18 cellular contexts compared by ENCODE assay signal in genomic region chr19:17171874-17172273, GRCh38. TPM values are rescaled to one million over a fixed set of nuclear protein-coding genes. Genes with fewer than 3 reads are reported as not detected.
DNase-seq lines count a peak whose midpoint lies in the region; ATAC-seq, FAIRE-seq and TF ChIP-seq lines count a peak whose summit lies in the region.
"Had no signal": no experiment of that assay in that cellular context is flagged by ENCODE, and none has a peak within 500 bp of the region (broad histone marks: within the 10 kb centered on the region; RNA-seq: fewer than 3 reads in every experiment).

No MANE protein-coding gene starts in this region.

- no peaks in the 10 kb centered on the region for H4K20me1 ChIP-seq in GM12878 (ENCODE audit: control insufficient read depth, insufficient read depth)
- H4K20me1 ChIP-seq: BLaER1 had no signal

- H3K4me1 ChIP-seq in GM12878 (ENCODE audit: control insufficient read depth, insufficient read depth, low read length) (0 out of 2 replicates have a peak, but pooled peaks cover 2% of the 10 kb centered on the region), spleen (peaks cover 0 to 35% (median 14%) of the 10 kb centered on the region in 6 donors)
- H3K4me1 ChIP-seq: BLaER1 had no signal

- no peaks in the 10 kb centered on the region for H3K9me3 ChIP-seq in GM12878 (replicated peaks; ENCODE audit: control insufficient read depth, insufficient read depth, low read length)
- no peaks in the 10 kb centered on the region for H3K9me3 ChIP-seq in spleen
- H3K9me3 ChIP-seq: BLaER1, Caco-2 had no signal

- ATAC-seq in GM12878: no peak
- ATAC-seq: GM23338 had no signal

- intact Hi-C loops in activated CD4-positive, alpha-beta T cell treated with anti-CD3 and anti-CD28 coated beads, Interleukin-2, amount 10 ng/mL, durations not matched to agents 24 days and 14 days (cut with micrococcal nuclease): no loop called here
- intact Hi-C loops in GM12878 (cut with micrococcal nuclease; ENCODE audit: unreplicated experiment): no loop called here
- intact Hi-C loops in spleen (cut with DNase I; ENCODE audit: low total_unique reads): no loop called here

- H3K27ac ChIP-seq in GM12878 (ENCODE audit: control insufficient read depth, insufficient read depth): no peak overlapping the region; the same call in 1 of the 2 replicates
- H3K27ac ChIP-seq in spleen: peak overlapping the region in 5 of 8 donors; percentile 64 to 76 (median 68)
- H3K27ac ChIP-seq: BLaER1 had no signal

- 0 out of 2 replicates have a peak, but pooled peaks have one; percentile 42 for TF ChIP-seq POLR2A in GM12878 (IDR thresholded peaks at IDR 0.05; ENCODE audit: low read depth, low read length)
- no peak for TF ChIP-seq POLR2A in spleen (IDR thresholded peaks at IDR 0.05)
- TF ChIP-seq POLR2A in H54 (IDR thresholded peaks at IDR 0.05; ENCODE audit: low read depth, low read length): no peak

- no peak overlapping the region for H3K4me2 ChIP-seq in GM12878 (ENCODE audit: control insufficient read depth, insufficient read depth)
- H3K4me2 ChIP-seq: BLaER1, GM23338 had no signal

- H3K9me3 Mint-ChIP-seq in activated CD4-positive, alpha-beta T cell treated with anti-CD3 and anti-CD28 coated beads, Interleukin-2, amount 10 ng/mL, durations not matched to agents 24 days and 14 days: no peaks in the 10 kb centered on the region
- no peaks in the 10 kb centered on the region for H3K9me3 Mint-ChIP-seq in activated CD4-positive, alpha-beta T cell treated with anti-CD3 and anti-CD28 coated beads, Interleukin-2, amount 10 ng/mL, durations not matched to agents 7 days and 5 days
- H3K9me3 Mint-ChIP-seq: CD8-positive, alpha-beta memory T cell; GM23338; H9 had no signal

- peaks cover 11% of the 10 kb centered on the region for H3K4me1 Mint-ChIP-seq in activated CD4-positive, alpha-beta T cell treated with anti-CD3 and anti-CD28 coated beads, Interleukin-2, amount 10 ng/mL, durations not matched to agents 24 days and 14 days
- no peaks in the 10 kb centered on the region for H3K4me1 Mint-ChIP-seq in activated CD4-positive, alpha-beta T cell treated with anti-CD3 and anti-CD28 coated beads, Interleukin-2, amount 10 ng/mL, durations not matched to agents 7 days and 5 days
- H3K4me1 Mint-ChIP-seq: CD8-positive, alpha-beta memory T cell; GM23338; H9 had no signal

- SMC1A ChIA-PET in GM12878 (lab: Charles Lee; ENCODE audit: uncharacterized antibody, unreplicated experiment): no interaction called here

- no peak for FAIRE-seq in GM12878 (lab: Jason Lieb, UNC)
- no peak for FAIRE-seq in H54 (lab: Jason Lieb, UNC)
- FAIRE-seq: GM18507 had no signal

- no peak overlapping the region for H3K9ac ChIP-seq in GM12878 (ENCODE audit: control insufficient read depth, insufficient read depth, low read length)
- H3K9ac ChIP-seq: BLaER1 had no signal

- peak overlapping the region; percentile 87 for H3K27ac Mint-ChIP-seq in activated CD4-positive, alpha-beta T cell treated with anti-CD3 and anti-CD28 coated beads, Interleukin-2, amount 10 ng/mL, durations not matched to agents 24 days and 14 days
- no peak overlapping the region for H3K27ac Mint-ChIP-seq in activated CD4-positive, alpha-beta T cell treated with anti-CD3 and anti-CD28 coated beads, Interleukin-2, amount 10 ng/mL, durations not matched to agents 7 days and 5 days
- H3K27ac Mint-ChIP-seq: GM23338, H9 had no signal

- BruUV-seq in GM12878 (replicated peaks; lab: Mats Ljungman, UMichigan): no TSS peak

- H2AFZ ChIP-seq in GM12878 (ENCODE audit: control insufficient read depth, low read depth, low read length): no peak overlapping the region
- H2AFZ ChIP-seq: GM23338 had no signal

- no peak for TF ChIP-seq CTCF in GM13976 (IDR thresholded peaks at IDR 0.05; ENCODE audit: borderline replicate concordance, control extremely low read depth, extremely low read depth, insufficient read depth, missing control alignments)
- TF ChIP-seq CTCF in GM12878 (IDR thresholded peaks at IDR 0.05 in 2 of 3, conservative IDR thresholded peaks at IDR 0.05 in 1 of 3; ENCODE audit: control insufficient read depth in 2 of 3, extremely low read depth in 1 of 3, insufficient read depth in 1 of 3, low read depth in 3 of 3, low read length in 3 of 3): no peak
- no peak for TF ChIP-seq CTCF in spleen (IDR thresholded peaks at IDR 0.05 in 8 of 11, conservative IDR thresholded peaks at IDR 0.05 in 3 of 11)

- peaks cover 59% of the 10 kb centered on the region for H3K36me3 Mint-ChIP-seq in activated CD4-positive, alpha-beta T cell treated with anti-CD3 and anti-CD28 coated beads, Interleukin-2, amount 10 ng/mL, durations not matched to agents 24 days and 14 days (ENCODE audit: low read depth)
- peaks cover 57% of the 10 kb centered on the region for H3K36me3 Mint-ChIP-seq in activated CD4-positive, alpha-beta T cell treated with anti-CD3 and anti-CD28 coated beads, Interleukin-2, amount 10 ng/mL, durations not matched to agents 7 days and 5 days (ENCODE audit: low read depth)

- H3K27me3 ChIP-seq in GM12878 (replicated peaks in 1 of 2; ENCODE audit: control insufficient read depth in 2 of 2, insufficient read depth in 2 of 2, low read length in 1 of 2): no peaks in the 10 kb centered on the region
- no peaks in the 10 kb centered on the region for H3K27me3 ChIP-seq in spleen (replicated peaks in 1 of 7)
- H3K27me3 ChIP-seq: BLaER1 had no signal

- no peak overlapping the region for H3K4me3 Mint-ChIP-seq in activated CD4-positive, alpha-beta T cell treated with anti-CD3 and anti-CD28 coated beads, Interleukin-2, amount 10 ng/mL, durations not matched to agents 24 days and 14 days
- no peak overlapping the region for H3K4me3 Mint-ChIP-seq in activated CD4-positive, alpha-beta T cell treated with anti-CD3 and anti-CD28 coated beads, Interleukin-2, amount 10 ng/mL, durations not matched to agents 7 days and 5 days
- H3K4me3 Mint-ChIP-seq: CD8-positive, alpha-beta memory T cell; GM23338; H9 had no signal

- H3K79me2 ChIP-seq in GM12878 (ENCODE audit: control insufficient read depth, insufficient read depth, low read length): no peaks in the 10 kb centered on the region

- no peaks in the 10 kb centered on the region for H3K27me3 Mint-ChIP-seq in activated CD4-positive, alpha-beta T cell treated with anti-CD3 and anti-CD28 coated beads, Interleukin-2, amount 10 ng/mL, durations not matched to agents 24 days and 14 days
- no peaks in the 10 kb centered on the region for H3K27me3 Mint-ChIP-seq in activated CD4-positive, alpha-beta T cell treated with anti-CD3 and anti-CD28 coated beads, Interleukin-2, amount 10 ng/mL, durations not matched to agents 7 days and 5 days
- H3K27me3 Mint-ChIP-seq: CD8-positive, alpha-beta memory T cell had no signal

- CTCF ChIA-PET in activated CD4-positive, alpha-beta T cell treated with anti-CD3 and anti-CD28 coated beads, Interleukin-2, amount 10 ng/mL, durations not matched to agents 7 days and 5 days (lab: Charles Lee): no interaction called here
- CTCF ChIA-PET in GM12878 (lab: Yijun Ruan, JAX): interaction anchor here (1.1 kb wide), 1 partner anchor 95 kb away, joined by 4 read pairs; no protein-coding TSS in a partner anchor

- RAD21 ChIA-PET in GM12878 (lab: Charles Lee; ENCODE audit: unreplicated experiment): interaction anchor here (1.6 to 2.1 kb wide), 3 partner anchors 12 to 95 kb away, joined by 6 to 9 read pairs (median 8); no protein-coding TSS in a partner anchor

- POLR2A ChIA-PET in activated CD4-positive, alpha-beta T cell treated with anti-CD3 and anti-CD28 coated beads, Interleukin-2, amount 10 ng/mL, durations not matched to agents 7 days and 5 days (lab: Charles Lee): interaction anchor here (0.6 kb wide), 1 partner anchor 50 kb away, joined by 13 read pairs; no protein-coding TSS in a partner anchor
- POLR2A ChIA-PET in GM12878 (lab: Charles Lee): no interaction called here

- H3K4me3 ChIP-seq in GM12878 (no peak overlapping the region), spleen (no peak overlapping the region)
- H3K4me3 ChIP-seq: BLaER1, GM23338 had no signal

- WGBS in GM12878 (ENCODE audit: insufficient coverage, insufficient replicate concordance, low lambda C conversion rate, missing lambda C conversion rate): 91% methylated on average over 8 of the region's 8 CpGs
- 76 to 84% (median 82%) methylated on average over 8 of the region's 8 CpGs for WGBS in spleen, 5 donors

- no peak for TF ChIP-seq EP300 in GM12878 (IDR thresholded peaks at IDR 0.05; ENCODE audit: borderline replicate concordance in 1 of 2, control insufficient read depth in 1 of 2, low read depth in 2 of 2, low read length in 2 of 2)

- no peak for DNase-seq in activated CD4-positive, alpha-beta T cell treated with anti-CD3 and anti-CD28 coated beads, Interleukin-2, amount 10 ng/mL, durations not matched to agents 24 days and 14 days
- no peak for DNase-seq in activated CD4-positive, alpha-beta T cell treated with anti-CD3 and anti-CD28 coated beads, Interleukin-2, amount 10 ng/mL, durations not matched to agents 7 days and 5 days
- DNase-seq in GM13976 (ENCODE audit: low spot score): peak; percentile 19
- DNase-seq in GM12878 (ENCODE audit: low read depth, low spot score): no peak
- no peak for DNase-seq in spleen
- no peak for DNase-seq in H54 (ENCODE audit: insufficient read length, low spot score)
- DNase-seq in activated CD8-positive, alpha-beta memory T cell treated with anti-CD3 and anti-CD28 coated beads for 24 hours: no peak
- DNase-seq: 8988T; AML-193; Caco-2; CD8-positive, alpha-beta memory T cell; DMS53; GF-D8; H9; IMR-90 had no signal

- in situ Hi-C loops in GM13976 (cut with MboI; ENCODE audit: low sequenced_read_pairs, unreplicated experiment): no loop called here
- in situ Hi-C loops in GM12878 (cut with MboI): no loop called here

- H3K36me3 ChIP-seq in GM12878 (ENCODE audit: control insufficient read depth in 2 of 2, insufficient read depth in 2 of 2, low read length in 1 of 2) (peaks cover 33 to 37% of the 10 kb centered on the region in 2 experiments), spleen (peaks cover 4 to 100% (median 95%) of the 10 kb centered on the region in 6 donors)

- no peak for TF ChIP-seq RAD21 in GM12878 (IDR thresholded peaks at IDR 0.05; ENCODE audit: insufficient read depth, low read depth, low read length)

RNA-seq across cellular contexts. Expression of gene USE1, which starts 43.3 kb away (rescaled TPM):
- total RNA-seq in activated CD4-positive, alpha-beta T cell treated with anti-CD3 and anti-CD28 coated beads, Interleukin-2, amount 10 ng/mL, durations not matched to agents 24 days and 14 days: 29.8 and 31.3 TPM in 2 replicates
- total RNA-seq in activated CD4-positive, alpha-beta T cell treated with anti-CD3 and anti-CD28 coated beads, Interleukin-2, amount 10 ng/mL, durations not matched to agents 7 days and 5 days: 10 to 100 TPM; 23.3 to 24.7 TPM
- total RNA-seq in GM12878 (2013; cell fraction: nucleolus; rRNA removed): 12.2 and 13.0 TPM in 2 replicates
- total RNA-seq in GM12878 (2014; rRNA removed) (10.9 and 16.7 TPM in 2 replicates), GM12878 (2014; rRNA removed; fragmentation: Illumina TruSeq; extraction: Trizol) (11.4 and 13.6 TPM in 2 replicates), GM12878 (2021) (18.6 and 19.6 TPM in 2 replicates), spleen (10 to 100 TPM; 17.2 to 30.4 (median 25.9) TPM)
- polyA plus RNA-seq in GM12878 (2011; ENCODE audit: low read depth): 25.4 TPM
- polyA plus RNA-seq in GM12878 (2011; rRNA removed) (7.4 and 13.8 TPM in 2 replicates), GM12878 (2014; fragmentation: Illumina TruSeq; extraction: Trizol) (3.7 and 9.7 TPM in 2 replicates), GM12878 (2014; fragmentation: Nextera tagmentation; extraction: Ambion mirVana) (10 to 100 TPM in 1 of 2 experiments, 1 to 10 TPM in 1; 9.7 to 15.4 TPM), GM12878 (2014; rRNA removed) (23.3 and 24.0 TPM in 2 replicates), GM12878 (2016; fragmentation: Nextera tagmentation; extraction: Ambion mirVana) (10 to 100 TPM; 18.1 to 23.7 TPM), spleen (10 to 100 TPM; 65.1 to 74.4 (median 65.4) TPM)
- 16.2 and 19.0 TPM in 2 replicates for polyA plus RNA-seq in GM12878 (2011; cell fraction: cytosol; rRNA removed)
- polyA plus RNA-seq in GM12878 (2011; cell fraction: nucleus; rRNA removed): 23.2 and 23.5 TPM in 2 replicates
- polyA plus RNA-seq in GM12878 (2012): 29.7 and 29.8 TPM in 2 replicates
- 5.6 and 6.7 TPM in 2 replicates for polyA minus RNA-seq in GM12878 (2011; rRNA and poly(A)+ RNA removed)
- 2.4 and 5.4 TPM in 2 replicates for polyA minus RNA-seq in GM12878 (2011; cell fraction: cytosol; rRNA and poly(A)+ RNA removed)
- polyA minus RNA-seq in GM12878 (2011; cell fraction: nucleus; rRNA and poly(A)+ RNA removed): 4.0 and 6.0 TPM in 2 replicates

RNA-seq across cellular contexts. Expression of gene OCEL1, which starts 54.2 kb away (rescaled TPM):
- 17.8 and 23.0 TPM in 2 replicates for total RNA-seq in activated CD4-positive, alpha-beta T cell treated with anti-CD3 and anti-CD28 coated beads, Interleukin-2, amount 10 ng/mL, durations not matched to agents 24 days and 14 days
- 10 to 100 TPM; 19.6 to 23.1 TPM for total RNA-seq in activated CD4-positive, alpha-beta T cell treated with anti-CD3 and anti-CD28 coated beads, Interleukin-2, amount 10 ng/mL, durations not matched to agents 7 days and 5 days
- total RNA-seq in GM12878 (2013; cell fraction: nucleolus; rRNA removed): 2.9 and 4.6 TPM in 2 replicates
- total RNA-seq in GM12878 (2014; rRNA removed) (3.1 and 3.2 TPM in 2 replicates), GM12878 (2014; rRNA removed; fragmentation: Illumina TruSeq; extraction: Trizol) (3.2 and 3.4 TPM in 2 replicates), GM12878 (2021) (11.9 and 15.8 TPM in 2 replicates), spleen (10 to 100 TPM in 6 of 7 donors, 1 to 10 TPM in 1; 7.7 to 28.6 (median 25.4) TPM)
- polyA plus RNA-seq in GM12878 (2011; ENCODE audit: low read depth): 65.4 TPM
- polyA plus RNA-seq in GM12878 (2011; rRNA removed) (1.4 and 2.8 TPM in 2 replicates), GM12878 (2014; fragmentation: Illumina TruSeq; extraction: Trizol) (7.4 and 9.9 TPM in 2 replicates), GM12878 (2014; fragmentation: Nextera tagmentation; extraction: Ambion mirVana) (1 to 10 TPM; 3.6 to 7.8 TPM), GM12878 (2014; rRNA removed) (7.5 and 7.8 TPM in 2 replicates), GM12878 (2016; fragmentation: Nextera tagmentation; extraction: Ambion mirVana) (10 to 100 TPM; 14.4 to 18.2 TPM), spleen (10 to 100 TPM; 20.4 to 31.8 (median 24.3) TPM)
- 5.3 and 7.2 TPM in 2 replicates for polyA plus RNA-seq in GM12878 (2011; cell fraction: cytosol; rRNA removed)
- 6.9 and 7.6 TPM in 2 replicates for polyA plus RNA-seq in GM12878 (2011; cell fraction: nucleus; rRNA removed)
- 11.7 and 15.6 TPM in 2 replicates for polyA plus RNA-seq in GM12878 (2012)
- polyA minus RNA-seq in GM12878 (2011; rRNA and poly(A)+ RNA removed): 1.8 and 3.1 TPM in 2 replicates
- polyA minus RNA-seq in GM12878 (2011; cell fraction: cytosol; rRNA and poly(A)+ RNA removed): 1.9 and 7.1 TPM in 2 replicates
- polyA minus RNA-seq in GM12878 (2011; cell fraction: nucleus; rRNA and poly(A)+ RNA removed): 2.3 and 2.8 TPM in 2 replicates
